Comparison of ENCODE assay signal across 29 cellular contexts in the genomic region with DNA sequence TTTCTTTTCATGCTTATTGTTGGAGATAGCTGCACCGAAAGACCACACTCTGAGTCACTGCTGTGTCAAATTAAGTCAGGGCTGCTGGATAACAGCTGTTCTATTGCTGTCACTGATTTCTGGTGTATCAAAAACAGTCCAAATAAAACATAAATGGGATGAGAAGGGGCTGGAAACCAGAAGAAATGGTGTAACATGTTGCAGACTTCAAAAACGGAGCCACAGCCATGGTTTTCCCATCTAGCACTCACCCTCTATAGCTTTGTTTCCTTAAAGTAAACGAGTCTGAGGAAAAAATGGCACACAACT.
A peak's percentile ranks its signal among the peaks of the same experiment; 100 is the strongest.
DNase-seq lines count a peak whose midpoint lies in the region; ATAC-seq and TF ChIP-seq lines count a peak whose summit lies in the region.
"Had no signal": no experiment of that assay in that cellular context is flagged by ENCODE, and none has a peak within 500 bp of the region (broad histone marks: within the 10 kb centered on the region; RNA-seq: fewer than 3 reads in every experiment).

No MANE protein-coding gene starts in this region.

- H3K27me3 ChIP-seq in SK-N-SH (ENCODE audit: insufficient read depth) (no peaks in the 10 kb centered on the region), mammary epithelial cell (ENCODE audit: insufficient read depth, low read length) (no peaks in the 10 kb centered on the region)
- H3K27me3 ChIP-seq: colonic mucosa, testis had no signal

- no peak overlapping the region for H2AFZ ChIP-seq in SK-N-SH (ENCODE audit: low read depth)
- no peak overlapping the region for H2AFZ ChIP-seq in mammary epithelial cell (ENCODE audit: low read depth, low read length)

- H3K9ac ChIP-seq in SK-N-SH (no peak overlapping the region), mammary epithelial cell (ENCODE audit: insufficient read depth, low read length) (no peak overlapping the region)

- H3K4me3 Mint-ChIP-seq in immature natural killer cell, result no peak overlapping the region
- H3K4me3 Mint-ChIP-seq: activated CD4-positive, alpha-beta memory T cell treated with anti-CD3 and anti-CD28 coated beads, Interleukin-2, amount 10 ng/mL, durations not matched to agents 7 days and 5 days; activated naive CD8-positive, alpha-beta T cell treated with anti-CD3 and anti-CD28 coated beads, Interleukin-2, amount 10 ng/mL, durations not matched to agents 7 days and 5 days; CD8-positive, alpha-beta memory T cell; effector memory CD8-positive, alpha-beta T cell; IgD-negative memory B cell; mesothelial cell of epicardium; natural killer cell; T-cell had no signal

- peaks cover 2 to 19% (median 7%) of the 10 kb centered on the region in 6 donors for H3K9me3 Mint-ChIP-seq in immature natural killer cell

- H3K36me3 ChIP-seq in SK-N-SH (replicated peaks in 1 of 2; ENCODE audit: control insufficient read depth in 1 of 2, insufficient read depth in 2 of 2, low read length in 1 of 2), result peaks cover 0 to 8% of the 10 kb centered on the region in 2 experiments
- H3K36me3 ChIP-seq in mammary epithelial cell (ENCODE audit: insufficient read depth, low read length), result no peaks in the 10 kb centered on the region
- H3K36me3 ChIP-seq: colonic mucosa had no signal

- WGBS in SK-N-SH (ENCODE audit: low lambda C conversion rate), result 35% methylated on average over 3 of the region's 3 CpGs
- WGBS in mammary epithelial cell (ENCODE audit: low coverage, missing lambda C conversion rate), result 73% methylated on average over 3 of the region's 3 CpGs

- H3K27ac ChIP-seq in SK-N-SH (ENCODE audit: low read depth in 2 of 2, low read length in 1 of 2) (no peak overlapping the region; a peak in 1 of 4 replicates), mammary epithelial cell (ENCODE audit: insufficient read depth, low read depth, low read length) (no peak overlapping the region)
- H3K27ac ChIP-seq: 22Rv1, colonic mucosa, testis had no signal

- TF ChIP-seq EP300 in SK-N-SH (IDR thresholded peaks at IDR 0.05; ENCODE audit: borderline replicate concordance in 1 of 2, low read depth in 1 of 2, low read length in 1 of 2), result no peak

- H3K4me3 ChIP-seq in SK-N-SH (ENCODE audit: low read depth in 2 of 2, low read length in 1 of 2) (no peak overlapping the region), cardiac fibroblast (replicated peaks in 1 of 2; ENCODE audit: low read depth in 2 of 2, low read length in 2 of 2) (no peak overlapping the region), mammary epithelial cell (replicated peaks in 1 of 3; ENCODE audit: insufficient read depth in 1 of 3, low read depth in 2 of 3, low read length in 3 of 3) (no peak overlapping the region)
- H3K4me3 ChIP-seq: colonic mucosa, testis had no signal

- peak; percentile 24 for DNase-seq in SK-N-SH
- peak; percentile 28 to 34 for DNase-seq in cardiac fibroblast (ENCODE audit: low read depth in 2 of 2)
- peak; percentile 59 for DNase-seq in hepatic stellate cell (ENCODE audit: low spot score)
- no peak for DNase-seq in mammary epithelial cell
- DNase-seq in NOMO-1 treated with dmso at 0.1 percent for 144 hours (lab: John Stamatoyannopoulos, UW; ENCODE audit: unreplicated experiment), result no peak
- no peak for DNase-seq in activated CD4-positive, alpha-beta T cell treated with anti-CD3 and anti-CD28 coated beads, Interleukin-2, amount 50 U/mL, for 48 hours
- no peak for DNase-seq in immature natural killer cell
- DNase-seq: activated CD4-positive, alpha-beta memory T cell treated with anti-CD3 and anti-CD28 coated beads, Interleukin-2, amount 10 ng/mL, durations not matched to agents 7 days and 5 days; colonic mucosa; DMS 273 treated with DMSO at 0.1 percent for 48 hours; effector memory CD8-positive, alpha-beta T cell; erythroblast; left ventricle myocardium superior; natural killer cell; NCI-H1092; NCI-H187 treated with DMSO at 0.1 percent for 48 hours; NCI-H2227 treated with DMSO at 0.1 percent for 48 hours; NCI-H526 treated with DMSO at 0.1 percent for 48 hours; SIG-M5; stimulated activated naive CD8-positive, alpha-beta T cell treated with anti-CD3 and anti-CD28 coated beads, Interleukin-15, Interleukin-2, amounts not matched to agents 100 U/mL and 50 U/mL, for 24 hours; testis had no signal

- H3K4me1 ChIP-seq in SK-N-SH (ENCODE audit: control insufficient read depth in 1 of 2, insufficient read depth in 2 of 2, low read depth in 1 of 2, low read length in 1 of 2), result peaks cover 0 to 15% of the 10 kb centered on the region in 2 experiments; a peak in 1 of 4 replicates
- peaks cover 4% of the 10 kb centered on the region for H3K4me1 ChIP-seq in mammary epithelial cell (ENCODE audit: insufficient read depth, low read length)
- H3K4me1 ChIP-seq: colonic mucosa had no signal

- H4K20me1 ChIP-seq in SK-N-SH (ENCODE audit: insufficient read depth) (no peaks in the 10 kb centered on the region), mammary epithelial cell (ENCODE audit: insufficient read depth, low read length) (no peaks in the 10 kb centered on the region)

- ATAC-seq in SK-N-SH treated with all-trans-retinoic acid at 6 μM for 48 hours, result no peak
- ATAC-seq: effector memory CD8-positive, alpha-beta T cell; left ventricle myocardium superior; natural killer cell; Panc1; stimulated activated naive CD8-positive, alpha-beta T cell treated with anti-CD3 and anti-CD28 coated beads, Interleukin-15, Interleukin-2, amounts not matched to agents 100 U/mL and 50 U/mL, for 24 hours; T-cell had no signal

- POLR2A ChIA-PET in SK-N-SH (lab: Yijun Ruan, JAX), result no interaction called here

- H3K4me1 Mint-ChIP-seq in immature natural killer cell, result no peaks in the 10 kb centered on the region
- H3K4me1 Mint-ChIP-seq: activated CD4-positive, alpha-beta memory T cell treated with anti-CD3 and anti-CD28 coated beads, Interleukin-2, amount 10 ng/mL, durations not matched to agents 7 days and 5 days; activated naive CD8-positive, alpha-beta T cell treated with anti-CD3 and anti-CD28 coated beads, Interleukin-2, amount 10 ng/mL, durations not matched to agents 7 days and 5 days; IgD-negative memory B cell; natural killer cell had no signal

- H3K4me2 ChIP-seq in SK-N-SH (no peak overlapping the region), mammary epithelial cell (ENCODE audit: insufficient read depth, low read depth, low read length) (no peak overlapping the region)

- TF ChIP-seq CTCF in SK-N-SH (IDR thresholded peaks at IDR 0.05), result no peak
- no peak for TF ChIP-seq CTCF in cardiac fibroblast (IDR thresholded peaks at IDR 0.05; ENCODE audit: low read depth, low read length)
- no peak for TF ChIP-seq CTCF in mammary epithelial cell (conservative IDR thresholded peaks at IDR 0.05 in 1 of 2, IDR thresholded peaks at IDR 0.05 in 1 of 2; ENCODE audit: extremely low read depth in 1 of 2, insufficient read depth in 1 of 2, low read depth in 1 of 2, low read length in 2 of 2)

- CTCF ChIA-PET in SK-N-SH (lab: Yijun Ruan, JAX) (interaction anchor here (0.6 to 0.8 kb wide), 3 partner anchors 22 to 505 kb away, joined by 3 read pairs; no protein-coding TSS in a partner anchor), mammary epithelial cell (lab: Charles Lee; ENCODE audit: low non-redundant PET) (no interaction called here)

- no peaks in the 10 kb centered on the region for H3F3A ChIP-seq in SK-N-SH (replicated peaks; ENCODE audit: insufficient read depth)

- H3K9me3 ChIP-seq in SK-N-SH (no peaks in the 10 kb centered on the region), mammary epithelial cell (replicated peaks; ENCODE audit: insufficient read depth, low read length) (peaks cover 12% of the 10 kb centered on the region)
- H3K9me3 ChIP-seq: colonic mucosa, testis had no signal

- H3K9me2 ChIP-seq in SK-N-SH, result no peaks in the 10 kb centered on the region

- no peak for TF ChIP-seq RAD21 in SK-N-SH (IDR thresholded peaks at IDR 0.05; ENCODE audit: low read length)

- dilution Hi-C loops in mammary epithelial cell (cut with HindIII; ENCODE audit: low sequenced_read_pairs), result no loop called here

- H3K27me3 Mint-ChIP-seq in immature natural killer cell (ENCODE audit: low read depth in 3 of 3), result peaks cover 0 to 8% (median 3%) of the 10 kb centered on the region in 3 donors
- H3K27me3 Mint-ChIP-seq: activated CD4-positive, alpha-beta memory T cell treated with anti-CD3 and anti-CD28 coated beads, Interleukin-2, amount 10 ng/mL, durations not matched to agents 7 days and 5 days; activated naive CD8-positive, alpha-beta T cell treated with anti-CD3 and anti-CD28 coated beads, Interleukin-2, amount 10 ng/mL, durations not matched to agents 7 days and 5 days; CD8-positive, alpha-beta memory T cell; effector memory CD8-positive, alpha-beta T cell had no signal

- intact Hi-C loops in mammary epithelial cell (cut with micrococcal nuclease), result no loop called here

- in situ Hi-C loops in mammary epithelial cell (cut with MboI; ENCODE audit: low sequenced_read_pairs in 2 of 2), result loop anchor here (5.0 to 25.0 kb wide), 2 partner anchors 280 kb away; no protein-coding TSS in a partner anchor

- no peaks in the 10 kb centered on the region for H3K79me2 ChIP-seq in SK-N-SH (ENCODE audit: insufficient read depth)
- H3K79me2 ChIP-seq in mammary epithelial cell (ENCODE audit: insufficient read depth, low read length), result no peaks in the 10 kb centered on the region

- no peak overlapping the region for H3K27ac Mint-ChIP-seq in immature natural killer cell
- H3K27ac Mint-ChIP-seq: activated CD4-positive, alpha-beta memory T cell treated with anti-CD3 and anti-CD28 coated beads, Interleukin-2, amount 10 ng/mL, durations not matched to agents 7 days and 5 days; activated naive CD8-positive, alpha-beta T cell treated with anti-CD3 and anti-CD28 coated beads, Interleukin-2, amount 10 ng/mL, durations not matched to agents 7 days and 5 days; CD8-positive, alpha-beta memory T cell; effector memory CD8-positive, alpha-beta T cell; IgD-negative memory B cell; natural killer cell; T-cell had no signal

- BruUV-seq in mammary epithelial cell (replicated peaks; lab: Mats Ljungman, UMichigan), result no TSS peak

- H3K36me3 Mint-ChIP-seq in immature natural killer cell, result peaks cover 6 to 8% (median 7%) of the 10 kb centered on the region in 3 donors

TF ChIP-seq in SK-N-SH, 30 proteins besides CTCF, POLR2A, EP300 and RAD21 (continues in another document):
- TF ChIP-seq JUND (IDR thresholded peaks at IDR 0.05) (no peak), CHD2 (IDR thresholded peaks at IDR 0.05; ENCODE audit: low read length, partially characterized antibody) (no peak), NFIC (IDR thresholded peaks at IDR 0.05; ENCODE audit: borderline replicate concordance) (no peak), YY1 (IDR thresholded peaks at IDR 0.05; ENCODE audit: low read depth) (no peak), RXRA (IDR thresholded peaks at IDR 0.05; ENCODE audit: borderline replicate concordance, low read depth) (no peak), TCF12 (IDR thresholded peaks at IDR 0.05) (peak; percentile 17; the same call in 1 of the 2 replicates)

TF ChIP-seq in SK-N-SH treated with all-trans-retinoic acid at 6 μM for 48 hours, 23 proteins besides CTCF, POLR2A, EP300 and RAD21 (continues in another document):
- no peak for TF ChIP-seq ZC3H10 (CRISPR knock-in tag; IDR thresholded peaks at IDR 0.05)
- TF ChIP-seq ISL1 (CRISPR knock-in tag; IDR thresholded peaks at IDR 0.05), result no peak
- no peak for TF ChIP-seq ARNTL (CRISPR knock-in tag; IDR thresholded peaks at IDR 0.05; ENCODE audit: borderline replicate concordance, low read depth)
- TF ChIP-seq TCF4 (CRISPR knock-in tag; IDR thresholded peaks at IDR 0.05; ENCODE audit: borderline replicate concordance), result no peak
- no peak for TF ChIP-seq ZNF70 (CRISPR knock-in tag; IDR thresholded peaks at IDR 0.05)

Comparison
In these comparisons a context has a peak if more than half of its experiments do, and no peak if none do; other contexts are left out.
1. DNase-seq: peak in SK-N-SH (single experiment), cardiac fibroblast (2 of 2) and hepatic stellate cell (single experiment); none in mammary epithelial cell (single experiment), NOMO-1 treated with dmso at 0.1 percent for 144 hours (single experiment), activated CD4-positive, alpha-beta T cell treated with anti-CD3 and anti-CD28 coated beads, Interleukin-2, amount 50 U/mL, for 48 hours (0 of 2) and immature natural killer cell (0 of 3).